Comparison of ENCODE assay signal across 16 cellular contexts in the genomic region with DNA sequence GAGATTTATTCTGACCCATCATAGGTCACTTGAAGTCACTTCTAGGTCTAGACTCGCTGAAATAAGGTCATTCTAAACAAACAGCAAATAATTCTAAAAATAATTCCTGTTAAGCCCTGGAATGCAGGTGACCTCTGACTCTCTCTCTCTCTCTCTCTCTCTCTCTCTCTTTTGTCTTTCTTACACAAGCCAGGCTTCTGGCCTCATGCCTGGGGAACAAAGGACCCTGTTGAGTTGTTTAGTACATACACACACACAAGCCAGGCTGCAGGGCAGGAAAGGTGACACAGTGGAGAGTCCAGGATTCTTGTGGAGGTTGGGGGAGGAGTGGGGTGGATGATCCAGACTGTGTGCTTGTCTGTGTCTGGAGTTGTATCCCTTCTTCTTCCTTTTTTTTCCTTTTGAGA. TPM values are rescaled to one million over a fixed set of nuclear protein-coding genes. Genes with fewer than 3 reads are reported as not detected.
DNase-seq lines count a peak whose midpoint lies in the region; ATAC-seq, FAIRE-seq and TF ChIP-seq lines count a peak whose summit lies in the region.
"Had no signal": no experiment of that assay in that cellular context is flagged by ENCODE, and none has a peak within 500 bp of the region (broad histone marks: within the 10 kb centered on the region; RNA-seq: fewer than 3 reads in every experiment).

No MANE protein-coding gene starts in this region.

- H3K27me3 Mint-ChIP-seq in activated CD8-positive, alpha-beta T cell treated with anti-CD3 and anti-CD28 coated beads, Interleukin-2, amount 10 ng/mL, durations not matched to agents 7 days and 5 days (ENCODE audit: low read depth): peaks cover 46% of the 10 kb centered on the region

- peak overlapping the region; percentile 10 to 12; a peak in 3 of 6 replicates for H3K27ac ChIP-seq in A549
- H3K27ac ChIP-seq in ectodermal cell (ENCODE audit: insufficient read depth, low read depth, low read length, poor library complexity, severe bottlenecking): peak overlapping the region; percentile 52
- no peak overlapping the region for H3K27ac ChIP-seq in mesenchymal stem cell (ENCODE audit: low read length, poor library complexity, severe bottlenecking)
- H3K27ac ChIP-seq: colonic mucosa, gastroesophageal sphincter had no signal

- H3K27me3 ChIP-seq in ectodermal cell (ENCODE audit: control insufficient read depth, insufficient read depth, low read length, poor library complexity, severe bottlenecking) (no peaks in the 10 kb centered on the region), mesenchymal stem cell (ENCODE audit: control insufficient read depth in 1 of 2, insufficient read depth in 1 of 2, low read length in 2 of 2) (peaks cover 0 to 1% of the 10 kb centered on the region in 2 experiments)
- H3K27me3 ChIP-seq: colonic mucosa, gastroesophageal sphincter had no signal

- no peaks in the 10 kb centered on the region for H3K9me3 Mint-ChIP-seq in activated CD8-positive, alpha-beta T cell treated with anti-CD3 and anti-CD28 coated beads, Interleukin-2, amount 10 ng/mL, durations not matched to agents 7 days and 5 days (ENCODE audit: insufficient read depth)
- H3K9me3 Mint-ChIP-seq: activated B cell treated with CpG ODN at 0.5 μM for 24 hours; stimulated activated naive B cell treated with anti-CD40 and anti-IgM and Interleukin-4, amounts not matched to agents 10 μg/mL and 1 μg/mL and 100 μg/mL, for 72 hours had no signal

- H2BK12ac ChIP-seq in mesenchymal stem cell (ENCODE audit: low read length in 2 of 2): no peak overlapping the region

- H3K4me1 ChIP-seq in A549: peaks cover 23% of the 10 kb centered on the region
- peaks cover 16% of the 10 kb centered on the region for H3K4me1 ChIP-seq in ectodermal cell (ENCODE audit: control insufficient read depth, insufficient read depth, low read length)
- peaks cover 18% of the 10 kb centered on the region for H3K4me1 ChIP-seq in mesenchymal stem cell (ENCODE audit: control insufficient read depth, insufficient read depth, low read depth, low read length)
- H3K4me1 ChIP-seq: colonic mucosa had no signal

- no peak overlapping the region for H2AK5ac ChIP-seq in mesenchymal stem cell (ENCODE audit: low read length, severe bottlenecking)

- no peak for TF ChIP-seq CTCF in A549 (IDR thresholded peaks at IDR 0.05)

- H2BK120ac ChIP-seq in mesenchymal stem cell (ENCODE audit: low read depth, low read length): no peak overlapping the region

- no peak for FAIRE-seq in A549 (lab: Jason Lieb, UNC)

- H3K23ac ChIP-seq in mesenchymal stem cell (ENCODE audit: low read length in 2 of 2): no peak overlapping the region

- no peak overlapping the region for H2AFZ ChIP-seq in mesenchymal stem cell (ENCODE audit: low read depth, low read length)

- no peak overlapping the region for H2BK15ac ChIP-seq in mesenchymal stem cell (ENCODE audit: low read depth, poor library complexity, severe bottlenecking)

- no peaks in the 10 kb centered on the region for H3K36me3 Mint-ChIP-seq in activated CD8-positive, alpha-beta T cell treated with anti-CD3 and anti-CD28 coated beads, Interleukin-2, amount 10 ng/mL, durations not matched to agents 7 days and 5 days (ENCODE audit: low read depth)
- H3K36me3 Mint-ChIP-seq: stimulated activated naive B cell treated with anti-CD40 and anti-IgM and Interleukin-4, amounts not matched to agents 10 μg/mL and 1 μg/mL and 100 μg/mL, for 72 hours had no signal

- no peak overlapping the region for H4K91ac ChIP-seq in mesenchymal stem cell (ENCODE audit: low read length)

- H3K14ac ChIP-seq in mesenchymal stem cell (ENCODE audit: low read length in 2 of 2): no peak overlapping the region

- CTCF ChIA-PET in A549 (lab: Yijun Ruan, JAX): interaction anchor here (0.6 to 29.4 kb wide), 9 partner anchors 10 to 1460 kb away, joined by 3 to 2239 read pairs (median 4); partner anchors contain the start of genes LMNA, PMF1, SEMA4A and SLC25A44
- CTCF ChIA-PET in activated CD8-positive, alpha-beta T cell treated with anti-CD3 and anti-CD28 coated beads, Interleukin-2, amount 10 ng/mL, durations not matched to agents 7 days and 5 days (lab: Charles Lee): interaction anchor here (1.6 to 17.6 kb wide), 2 partner anchors 10 to 43 kb away, joined by 7 to 534 read pairs; no protein-coding TSS in a partner anchor

- H3K9me3 ChIP-seq in A549 (no peaks in the 10 kb centered on the region), ectodermal cell (ENCODE audit: control insufficient read depth, low read length) (no peaks in the 10 kb centered on the region), mesenchymal stem cell (ENCODE audit: control insufficient read depth, low read length) (no peaks in the 10 kb centered on the region)
- H3K9me3 ChIP-seq: colonic mucosa, gastroesophageal sphincter had no signal

- H3K4me1 Mint-ChIP-seq in activated CD8-positive, alpha-beta T cell treated with anti-CD3 and anti-CD28 coated beads, Interleukin-2, amount 10 ng/mL, durations not matched to agents 7 days and 5 days (ENCODE audit: low read depth): peaks cover 6% of the 10 kb centered on the region

- peak in 1 of 2 experiments; percentile 67 for DNase-seq in A549 (ENCODE audit: low read depth in 1 of 2, low spot score in 1 of 2)
- DNase-seq in M059J (ENCODE audit: low read depth): peak; percentile 82
- DNase-seq in mesenchymal stem cell: peak; percentile 86
- DNase-seq in NCI-H187 treated with DMSO at 0.1 percent for 48 hours (lab: John Stamatoyannopoulos, UW): no peak
- DNase-seq in activated CD8-positive, alpha-beta T cell treated with anti-CD3 and anti-CD28 coated beads, Interleukin-2, amount 10 ng/mL, durations not matched to agents 7 days and 5 days: no peak
- DNase-seq in NOMO-1 (lab: John Stamatoyannopoulos, UW; ENCODE audit: unreplicated experiment in 2 of 2): no peak
- DNase-seq: activated B cell treated with CpG ODN at 0.5 μM for 24 hours; activated effector memory CD4-positive, alpha-beta T cell treated with anti-CD3 and anti-CD28 coated beads, Interleukin-2, amount 50 U/mL, for 16 hours; colonic mucosa; GDM1; NCI-H345; SHP77 treated with DMSO at 0.1 percent for 48 hours; stimulated activated naive B cell treated with anti-CD40 and anti-IgM and Interleukin-4, amounts not matched to agents 10 μg/mL and 1 μg/mL and 100 μg/mL, for 72 hours had no signal

- H3K4me3 Mint-ChIP-seq in activated CD8-positive, alpha-beta T cell treated with anti-CD3 and anti-CD28 coated beads, Interleukin-2, amount 10 ng/mL, durations not matched to agents 7 days and 5 days: no peak overlapping the region
- H3K4me3 Mint-ChIP-seq: activated B cell treated with CpG ODN at 0.5 μM for 24 hours; stimulated activated naive B cell treated with anti-CD40 and anti-IgM and Interleukin-4, amounts not matched to agents 10 μg/mL and 1 μg/mL and 100 μg/mL, for 72 hours had no signal

- TF ChIP-seq RAD21 in A549 (conservative IDR thresholded peaks at IDR 0.05 in 1 of 2, IDR thresholded peaks at IDR 0.05 in 1 of 2): no peak

- ATAC-seq in A549: no peak
- ATAC-seq in HG03139 (IDR thresholded peaks at IDR 0.05; ENCODE audit: unreplicated experiment): no peak
- no peak for ATAC-seq in activated CD8-positive, alpha-beta T cell treated with anti-CD3 and anti-CD28 coated beads, Interleukin-2, amount 10 ng/mL, durations not matched to agents 7 days and 5 days
- ATAC-seq: gastroesophageal sphincter; stimulated activated naive B cell treated with anti-CD40 and anti-IgM and Interleukin-4, amounts not matched to agents 10 μg/mL and 1 μg/mL and 100 μg/mL, for 72 hours had no signal

- H3K9ac ChIP-seq in mesenchymal stem cell (ENCODE audit: low read length): no peak overlapping the region

- no peak overlapping the region for H3K18ac ChIP-seq in mesenchymal stem cell (ENCODE audit: low read depth in 1 of 2, low read length in 2 of 2)

- no peak overlapping the region for H3K4ac ChIP-seq in mesenchymal stem cell (ENCODE audit: low read depth in 1 of 2, low read length in 2 of 2)

- TF ChIP-seq EP300 in A549 (IDR thresholded peaks at IDR 0.05): no peak

- no peak for TF ChIP-seq POLR2A in A549 (IDR thresholded peaks at IDR 0.05; ENCODE audit: low read length)

- no peak overlapping the region for H4K8ac ChIP-seq in mesenchymal stem cell (ENCODE audit: low read length)

- WGBS in A549 (ENCODE audit: missing lambda C conversion rate): 8% methylated on average over 1 of the region's 1 CpG
- WGBS in ectodermal cell, 2 experiments: 72 to 75% methylated on average over 1 of the region's 1 CpG
- WGBS in mesenchymal stem cell: 6% methylated on average over 1 of the region's 1 CpG

- no peak overlapping the region for H3K27ac Mint-ChIP-seq in activated CD8-positive, alpha-beta T cell treated with anti-CD3 and anti-CD28 coated beads, Interleukin-2, amount 10 ng/mL, durations not matched to agents 7 days and 5 days
- H3K27ac Mint-ChIP-seq: activated B cell treated with CpG ODN at 0.5 μM for 24 hours; stimulated activated naive B cell treated with anti-CD40 and anti-IgM and Interleukin-4, amounts not matched to agents 10 μg/mL and 1 μg/mL and 100 μg/mL, for 72 hours had no signal

- H3K4me3 ChIP-seq in A549 (no peak overlapping the region), ectodermal cell (ENCODE audit: insufficient read depth, low read depth, low read length) (no peak overlapping the region), mesenchymal stem cell (ENCODE audit: insufficient read depth in 1 of 2, low read depth in 1 of 2, low read length in 2 of 2) (no peak overlapping the region)
- H3K4me3 ChIP-seq: colonic mucosa, gastroesophageal sphincter had no signal

- peaks cover 21% of the 10 kb centered on the region for H3K79me1 ChIP-seq in mesenchymal stem cell (replicated peaks; ENCODE audit: low read length, poor library complexity, severe bottlenecking)

- H3K36me3 ChIP-seq in ectodermal cell (ENCODE audit: control insufficient read depth, insufficient read depth, low read length) (no peaks in the 10 kb centered on the region), mesenchymal stem cell (ENCODE audit: control insufficient read depth in 1 of 2, insufficient read depth in 2 of 2, low read depth in 1 of 2, low read length in 2 of 2) (peaks cover 0 to 9% of the 10 kb centered on the region in 2 experiments)
- H3K36me3 ChIP-seq: colonic mucosa, gastroesophageal sphincter had no signal

- POLR2A ChIA-PET in A549 (lab: Yijun Ruan, JAX): no interaction called here
- POLR2A ChIA-PET in activated CD8-positive, alpha-beta T cell treated with anti-CD3 and anti-CD28 coated beads, Interleukin-2, amount 10 ng/mL, durations not matched to agents 7 days and 5 days (lab: Charles Lee): no interaction called here

- no peak overlapping the region for H2BK5ac ChIP-seq in mesenchymal stem cell (ENCODE audit: low read depth, low read length, poor library complexity, severe bottlenecking)

- peak overlapping the region; percentile 46 for H3K4me2 ChIP-seq in A549
- no peak overlapping the region for H3K4me2 ChIP-seq in mesenchymal stem cell (ENCODE audit: low read length, poor library complexity, severe bottlenecking)

RNA-seq across cellular contexts. Expression of gene MEX3A, which starts 4.0 kb away (rescaled TPM):
- polyA plus RNA-seq in A549 (2011; rRNA removed) (1.8 and 2.4 TPM in 2 replicates), A549 (2017; fragmentation: RNase III; extraction: RNeasy Plus Mini Kit Qiagen cat#74134 plus additional on column Dnase treatment) (3.3 to 4.9 TPM (median 4.4 TPM) in 3 replicates)
- 3.2 and 3.9 TPM in 2 replicates for polyA plus RNA-seq in A549 (2012; cell fraction: cytosol; rRNA removed)
- 2.2 and 3.9 TPM in 2 replicates for polyA plus RNA-seq in A549 (2012; cell fraction: nucleus; rRNA removed)
- 2.4 and 2.8 TPM in 2 replicates for polyA minus RNA-seq in A549 (2011; rRNA and poly(A)+ RNA removed)
- 2.5 and 3.2 TPM in 2 replicates for total RNA-seq in M059J (2014; rRNA removed; shearing (Covaris generic))
- polyA plus RNA-seq in ectodermal cell (2013, experiment 1 of 4): 85.4 TPM
- 98.5 TPM for polyA plus RNA-seq in ectodermal cell (2013, experiment 2 of 4)
- 84.4 TPM for polyA plus RNA-seq in ectodermal cell (2013, experiment 3 of 4)
- polyA plus RNA-seq in ectodermal cell (2013, experiment 4 of 4): 88.8 TPM
- 10.4 TPM for polyA plus RNA-seq in mesenchymal stem cell (2013, experiment 1 of 2)
- polyA plus RNA-seq in mesenchymal stem cell (2013, experiment 2 of 2): 10.7 TPM
- under 1 TPM; 0.05 TPM for total RNA-seq in activated CD8-positive, alpha-beta T cell treated with anti-CD3 and anti-CD28 coated beads, Interleukin-2, amount 10 ng/mL, durations not matched to agents 7 days and 5 days

RNA-seq across cellular contexts. Expression of gene RAB25, which starts 25.3 kb away (rescaled TPM):
- 0.11 TPM in 1 of 2 replicates, not detected in the other for polyA plus RNA-seq in A549 (2011; rRNA removed)
- polyA plus RNA-seq in A549 (2012; cell fraction: cytosol; rRNA removed): 0.10 and 0.34 TPM in 2 replicates
- 0.40 and 0.49 TPM in 2 replicates for polyA plus RNA-seq in A549 (2012; cell fraction: nucleus; rRNA removed)
- not detected in 3 replicates for polyA plus RNA-seq in A549 (2017; fragmentation: RNase III; extraction: RNeasy Plus Mini Kit Qiagen cat#74134 plus additional on column Dnase treatment)
- polyA minus RNA-seq in A549 (2011; rRNA and poly(A)+ RNA removed): not detected in 2 replicates
- not detected in 2 replicates for total RNA-seq in M059J (2014; rRNA removed; shearing (Covaris generic))
- polyA plus RNA-seq in ectodermal cell (2013, experiment 1 of 4): 7.1 TPM
- 7.4 TPM for polyA plus RNA-seq in ectodermal cell (2013, experiment 2 of 4)
- 7.5 TPM for polyA plus RNA-seq in ectodermal cell (2013, experiment 3 of 4)
- polyA plus RNA-seq in ectodermal cell (2013, experiment 4 of 4): 6.5 TPM
- not detected for polyA plus RNA-seq in mesenchymal stem cell (2013, experiment 1 of 2)
- polyA plus RNA-seq in mesenchymal stem cell (2013, experiment 2 of 2): not detected
- under 1 TPM in 1 of 2 experiments, not detected in 1; 0.50 TPM for total RNA-seq in activated CD8-positive, alpha-beta T cell treated with anti-CD3 and anti-CD28 coated beads, Interleukin-2, amount 10 ng/mL, durations not matched to agents 7 days and 5 days

RNA-seq across cellular contexts. Expression of gene LMNA, which starts 28.3 kb away (rescaled TPM):
- polyA plus RNA-seq in A549 (2011; rRNA removed) (155 and 214 TPM in 2 replicates), A549 (2017; fragmentation: RNase III; extraction: RNeasy Plus Mini Kit Qiagen cat#74134 plus additional on column Dnase treatment) (286 to 310 TPM (median 288 TPM) in 3 replicates)
- 353 and 498 TPM in 2 replicates for polyA plus RNA-seq in A549 (2012; cell fraction: cytosol; rRNA removed)
- 1,197 and 1,289 TPM in 2 replicates for polyA plus RNA-seq in A549 (2012; cell fraction: nucleus; rRNA removed)
- polyA minus RNA-seq in A549 (2011; rRNA and poly(A)+ RNA removed): 151 and 242 TPM in 2 replicates
- 396 and 698 TPM in 2 replicates for total RNA-seq in M059J (2014; rRNA removed; shearing (Covaris generic))
- polyA plus RNA-seq in ectodermal cell (2013, experiment 1 of 4): 35.3 TPM
- 35.9 TPM for polyA plus RNA-seq in ectodermal cell (2013, experiment 2 of 4)
- polyA plus RNA-seq in ectodermal cell (2013, experiment 3 of 4): 25.6 TPM
- 30.8 TPM for polyA plus RNA-seq in ectodermal cell (2013, experiment 4 of 4)
- polyA plus RNA-seq in mesenchymal stem cell (2013, experiment 1 of 2): 732 TPM
- polyA plus RNA-seq in mesenchymal stem cell (2013, experiment 2 of 2): 747 TPM
- 10 to 100 TPM in 1 of 2 experiments, 1 to 10 TPM in 1; 8.5 to 10.3 TPM for total RNA-seq in activated CD8-positive, alpha-beta T cell treated with anti-CD3 and anti-CD28 coated beads, Interleukin-2, amount 10 ng/mL, durations not matched to agents 7 days and 5 days

RNA-seq across cellular contexts. Expression of gene LAMTOR2, which starts 31.7 kb away (rescaled TPM):
- polyA plus RNA-seq in A549 (2011; rRNA removed) (63.0 and 71.4 TPM in 2 replicates), A549 (2017; fragmentation: RNase III; extraction: RNeasy Plus Mini Kit Qiagen cat#74134 plus additional on column Dnase treatment) (151 to 171 TPM (median 166 TPM) in 3 replicates)
- polyA plus RNA-seq in A549 (2012; cell fraction: cytosol; rRNA removed): 203 and 211 TPM in 2 replicates
- 78.2 and 83.5 TPM in 2 replicates for polyA plus RNA-seq in A549 (2012; cell fraction: nucleus; rRNA removed)
- polyA minus RNA-seq in A549 (2011; rRNA and poly(A)+ RNA removed): 47.1 and 58.2 TPM in 2 replicates
- 41.7 and 60.2 TPM in 2 replicates for total RNA-seq in M059J (2014; rRNA removed; shearing (Covaris generic))
- polyA plus RNA-seq in ectodermal cell (2013, experiment 1 of 4): 89.9 TPM
- 84.4 TPM for polyA plus RNA-seq in ectodermal cell (2013, experiment 2 of 4)
- polyA plus RNA-seq in ectodermal cell (2013, experiment 3 of 4): 96.6 TPM
- polyA plus RNA-seq in ectodermal cell (2013, experiment 4 of 4): 105 TPM
- polyA plus RNA-seq in mesenchymal stem cell (2013, experiment 1 of 2): 87.6 TPM
- 91.2 TPM for polyA plus RNA-seq in mesenchymal stem cell (2013, experiment 2 of 2)
- 10 to 100 TPM; 72.4 to 74.1 TPM for total RNA-seq in activated CD8-positive, alpha-beta T cell treated with anti-CD3 and anti-CD28 coated beads, Interleukin-2, amount 10 ng/mL, durations not matched to agents 7 days and 5 days

RNA-seq across cellular contexts. Expression of gene UBQLN4, which starts 32.7 kb away (rescaled TPM):
- polyA plus RNA-seq in A549 (2011; rRNA removed) (42.0 and 47.6 TPM in 2 replicates), A549 (2017; fragmentation: RNase III; extraction: RNeasy Plus Mini Kit Qiagen cat#74134 plus additional on column Dnase treatment) (36.5 to 39.1 TPM (median 38.2 TPM) in 3 replicates)
- 35.5 and 45.0 TPM in 2 replicates for polyA plus RNA-seq in A549 (2012; cell fraction: cytosol; rRNA removed)
- 58.9 and 60.0 TPM in 2 replicates for polyA plus RNA-seq in A549 (2012; cell fraction: nucleus; rRNA removed)
- polyA minus RNA-seq in A549 (2011; rRNA and poly(A)+ RNA removed): 57.8 TPM in 2 replicates
- total RNA-seq in M059J (2014; rRNA removed; shearing (Covaris generic)): 18.8 and 26.5 TPM in 2 replicates
- 95.8 TPM for polyA plus RNA-seq in ectodermal cell (2013, experiment 1 of 4)
- polyA plus RNA-seq in ectodermal cell (2013, experiment 2 of 4): 88.1 TPM
- polyA plus RNA-seq in ectodermal cell (2013, experiment 3 of 4): 66.5 TPM
- polyA plus RNA-seq in ectodermal cell (2013, experiment 4 of 4): 76.3 TPM
- 21.8 TPM for polyA plus RNA-seq in mesenchymal stem cell (2013, experiment 1 of 2)
- 21.1 TPM for polyA plus RNA-seq in mesenchymal stem cell (2013, experiment 2 of 2)
- total RNA-seq in activated CD8-positive, alpha-beta T cell treated with anti-CD3 and anti-CD28 coated beads, Interleukin-2, amount 10 ng/mL, durations not matched to agents 7 days and 5 days: 10 to 100 TPM; 32.8 to 33.3 TPM

Comparison
In these comparisons a context has a peak if more than half of its experiments do, and no peak if none do; other contexts are left out.
1. DNase-seq: peak in M059J (single experiment) and mesenchymal stem cell (single experiment); none in NCI-H187 treated with DMSO at 0.1 percent for 48 hours (single experiment), activated CD8-positive, alpha-beta T cell treated with anti-CD3 and anti-CD28 coated beads, Interleukin-2, amount 10 ng/mL, durations not matched to agents 7 days and 5 days (single experiment) and NOMO-1 (0 of 2).
2. RNA of gene LMNA, which starts 28.3 kb away (total RNA-seq): 396 to 698 TPM in M059J; 8.5 to 10.3 TPM in activated CD8-positive, alpha-beta T cell treated with anti-CD3 and anti-CD28 coated beads, Interleukin-2, amount 10 ng/mL, durations not matched to agents 7 days and 5 days; every median in the first group is over 10 times any median in the second.